Comparison of ENCODE assay signal across 26 cellular contexts in genomic region chr5:19140276-19140675, GRCh38.
"Had no signal": no experiment of that assay in that cellular context is flagged by ENCODE, and none has a peak within 500 bp of the region (broad histone marks: within the 10 kb centered on the region; RNA-seq: fewer than 3 reads in every experiment).

No MANE protein-coding gene starts in this region.

- FAIRE-seq: astrocyte, RCC 7860 had no signal

- H3K4me2 ChIP-seq: KMS-11 had no signal

- H3K27me3 ChIP-seq: cardiac muscle cell, MG63 had no signal

- H3K27me3 Mint-ChIP-seq: activated CD4-positive, alpha-beta memory T cell treated with anti-CD3 and anti-CD28 coated beads for 36 hours; activated CD4-positive, alpha-beta T cell treated with anti-CD3 and anti-CD28 coated beads, Interleukin-2, amount 10 ng/mL, durations not matched to agents 7 days and 5 days; activated naive CD8-positive, alpha-beta T cell; brain; T-helper 17 cell had no signal

- H3K4me3 ChIP-seq: cardiac muscle cell, MG63 had no signal

- H3K4me1 Mint-ChIP-seq: activated CD4-positive, alpha-beta T cell treated with anti-CD3 and anti-CD28 coated beads, Interleukin-2, amount 10 ng/mL, durations not matched to agents 7 days and 5 days; brain; T-helper 17 cell had no signal

- H3K9me3 Mint-ChIP-seq: brain had no signal

- ATAC-seq: activated T-cell treated with anti-CD3 and anti-CD28 coated beads, Interleukin-2, amount 50 U/mL, for 4 hours; PC-3; T-helper 17 cell had no signal

- H3K9ac ChIP-seq: KMS-11 had no signal

- H3K9me3 ChIP-seq: MG63 had no signal

- H3K27ac ChIP-seq: cardiac muscle cell, KMS-11, VCaP had no signal

- H3K36me3 ChIP-seq: cardiac muscle cell, MG63 had no signal

- H3K27ac Mint-ChIP-seq: activated CD4-positive, alpha-beta memory T cell treated with anti-CD3 and anti-CD28 coated beads for 36 hours; activated CD4-positive, alpha-beta T cell treated with anti-CD3 and anti-CD28 coated beads, Interleukin-2, amount 10 ng/mL, durations not matched to agents 7 days and 5 days; activated naive CD4-positive, alpha-beta T cell treated with anti-CD3 and anti-CD28 coated beads for 36 hours; activated naive CD8-positive, alpha-beta T cell; brain; T-helper 17 cell had no signal

- H3K36me3 Mint-ChIP-seq: activated CD4-positive, alpha-beta memory T cell treated with anti-CD3 and anti-CD28 coated beads for 36 hours; activated naive CD8-positive, alpha-beta T cell; brain had no signal

- DNase-seq: activated CD4-positive, alpha-beta memory T cell treated with anti-CD3 and anti-CD28 coated beads for 36 hours; activated CD4-positive, alpha-beta T cell treated with anti-CD3 and anti-CD28 coated beads, Interleukin-2, amount 10 ng/mL, durations not matched to agents 7 days and 5 days; activated CD4-positive, CD25-positive, alpha-beta regulatory T cell; activated CD8-positive, alpha-beta memory T cell treated with anti-CD3 and anti-CD28 coated beads for 24 hours; activated gamma-delta T cell; activated naive CD4-positive, alpha-beta T cell treated with anti-CD3 and anti-CD28 coated beads for 36 hours; activated T-cell treated with anti-CD3 and anti-CD28 coated beads, Interleukin-2, amount 50 U/mL, for 4 hours; amygdala; MG63; MV-4-11; NCI-H1105 treated with DMSO at 0.1 percent for 48 hours; NCI-H1436 treated with DMSO at 0.1 percent for 48 hours; NCI-H187; NCI-H2081; NCI-H524; PC-3; SHP77; T-helper 17 cell; T-helper 9 cell had no signal

- H3K4me3 Mint-ChIP-seq: activated CD4-positive, alpha-beta memory T cell treated with anti-CD3 and anti-CD28 coated beads for 36 hours; activated CD4-positive, alpha-beta T cell treated with anti-CD3 and anti-CD28 coated beads, Interleukin-2, amount 10 ng/mL, durations not matched to agents 7 days and 5 days; activated naive CD4-positive, alpha-beta T cell treated with anti-CD3 and anti-CD28 coated beads for 36 hours; activated naive CD8-positive, alpha-beta T cell; activated T-cell treated with anti-CD3 and anti-CD28 coated beads, Interleukin-2, amount 50 U/mL, for 4 hours; brain; T-helper 17 cell had no signal
